Comparison of ENCODE assay signal across 1 cellular context in the genomic region with DNA sequence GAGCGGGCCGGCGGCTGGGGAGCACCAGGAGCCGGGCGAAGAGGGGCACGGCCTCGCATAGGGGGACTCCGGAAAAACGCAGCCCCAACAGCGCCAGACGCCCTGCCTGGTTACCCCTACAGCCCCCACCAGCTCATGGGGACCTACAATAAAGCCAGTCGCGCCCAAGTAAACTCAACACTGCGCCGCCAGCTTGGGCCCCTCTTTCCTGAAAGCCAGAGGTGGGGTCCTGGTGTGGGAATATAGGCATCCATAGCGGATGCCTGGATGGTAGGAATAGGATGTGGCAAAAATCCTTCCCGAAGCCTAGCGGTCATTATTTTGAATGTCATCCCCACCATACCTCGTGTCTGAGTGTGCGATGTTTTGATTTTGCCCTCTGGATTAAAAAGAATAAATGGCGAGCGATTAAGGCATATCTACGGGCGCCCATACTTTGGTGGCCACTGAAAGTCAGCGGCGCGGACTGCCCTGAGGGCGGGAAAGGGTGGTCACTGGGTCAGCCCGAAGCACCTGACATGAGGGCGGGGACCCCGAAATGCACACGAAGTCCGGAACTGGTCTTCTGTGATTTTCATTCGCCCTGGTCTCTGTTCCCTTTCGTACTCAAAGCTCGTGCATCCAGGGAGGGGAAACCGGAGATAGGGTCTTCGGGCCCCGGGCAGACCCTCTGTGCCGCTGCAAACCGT.
TF ChIP-seq lines count a peak whose summit lies in the region.

A gene with protein sequence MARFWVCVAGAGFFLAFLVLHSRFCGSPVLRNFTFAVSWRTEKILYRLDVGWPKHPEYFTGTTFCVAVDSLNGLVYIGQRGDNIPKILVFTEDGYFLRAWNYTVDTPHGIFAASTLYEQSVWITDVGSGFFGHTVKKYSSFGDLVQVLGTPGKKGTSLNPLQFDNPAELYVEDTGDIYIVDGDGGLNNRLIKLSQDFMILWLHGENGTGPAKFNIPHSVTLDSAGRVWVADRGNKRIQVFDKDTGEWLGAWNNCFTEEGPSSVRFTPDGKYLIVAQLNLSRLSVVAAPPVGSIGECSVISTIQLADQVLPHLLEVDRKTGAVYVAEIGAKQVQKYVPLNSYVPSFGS (plus strand): TSS at position 577 of the 689 bp plus-strand sequence. CDS start 184 bp downstream, outside the sequence.
Gene PROSER1, minus strand, starts transcription at position 210 of the 689 bp plus-strand sequence. CDS start 847 bp downstream, outside the sequence.

TF ChIP-seq in A549, 52 proteins besides CTCF, POLR2A, EP300 and RAD21 (continued from another document):
- TF ChIP-seq, protein P1, sequence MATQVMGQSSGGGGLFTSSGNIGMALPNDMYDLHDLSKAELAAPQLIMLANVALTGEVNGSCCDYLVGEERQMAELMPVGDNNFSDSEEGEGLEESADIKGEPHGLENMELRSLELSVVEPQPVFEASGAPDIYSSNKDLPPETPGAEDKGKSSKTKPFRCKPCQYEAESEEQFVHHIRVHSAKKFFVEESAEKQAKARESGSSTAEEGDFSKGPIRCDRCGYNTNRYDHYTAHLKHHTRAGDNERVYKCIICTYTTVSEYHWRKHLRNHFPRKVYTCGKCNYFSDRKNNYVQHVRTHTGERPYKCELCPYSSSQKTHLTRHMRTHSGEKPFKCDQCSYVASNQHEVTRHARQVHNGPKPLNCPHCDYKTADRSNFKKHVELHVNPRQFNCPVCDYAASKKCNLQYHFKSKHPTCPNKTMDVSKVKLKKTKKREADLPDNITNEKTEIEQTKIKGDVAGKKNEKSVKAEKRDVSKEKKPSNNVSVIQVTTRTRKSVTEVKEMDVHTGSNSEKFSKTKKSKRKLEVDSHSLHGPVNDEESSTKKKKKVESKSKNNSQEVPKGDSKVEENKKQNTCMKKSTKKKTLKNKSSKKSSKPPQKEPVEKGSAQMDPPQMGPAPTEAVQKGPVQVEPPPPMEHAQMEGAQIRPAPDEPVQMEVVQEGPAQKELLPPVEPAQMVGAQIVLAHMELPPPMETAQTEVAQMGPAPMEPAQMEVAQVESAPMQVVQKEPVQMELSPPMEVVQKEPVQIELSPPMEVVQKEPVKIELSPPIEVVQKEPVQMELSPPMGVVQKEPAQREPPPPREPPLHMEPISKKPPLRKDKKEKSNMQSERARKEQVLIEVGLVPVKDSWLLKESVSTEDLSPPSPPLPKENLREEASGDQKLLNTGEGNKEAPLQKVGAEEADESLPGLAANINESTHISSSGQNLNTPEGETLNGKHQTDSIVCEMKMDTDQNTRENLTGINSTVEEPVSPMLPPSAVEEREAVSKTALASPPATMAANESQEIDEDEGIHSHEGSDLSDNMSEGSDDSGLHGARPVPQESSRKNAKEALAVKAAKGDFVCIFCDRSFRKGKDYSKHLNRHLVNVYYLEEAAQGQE (IDR thresholded peaks at IDR 0.05): no peak
- no peak for TF ChIP-seq JUNB (IDR thresholded peaks at IDR 0.05)
- TF ChIP-seq, protein P2, sequence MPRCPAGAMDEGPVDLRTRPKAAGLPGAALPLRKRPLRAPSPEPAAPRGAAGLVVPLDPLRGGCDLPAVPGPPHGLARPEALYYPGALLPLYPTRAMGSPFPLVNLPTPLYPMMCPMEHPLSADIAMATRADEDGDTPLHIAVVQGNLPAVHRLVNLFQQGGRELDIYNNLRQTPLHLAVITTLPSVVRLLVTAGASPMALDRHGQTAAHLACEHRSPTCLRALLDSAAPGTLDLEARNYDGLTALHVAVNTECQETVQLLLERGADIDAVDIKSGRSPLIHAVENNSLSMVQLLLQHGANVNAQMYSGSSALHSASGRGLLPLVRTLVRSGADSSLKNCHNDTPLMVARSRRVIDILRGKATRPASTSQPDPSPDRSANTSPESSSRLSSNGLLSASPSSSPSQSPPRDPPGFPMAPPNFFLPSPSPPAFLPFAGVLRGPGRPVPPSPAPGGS (IDR thresholded peaks at IDR 0.05): 0 out of 3 replicates have a peak, but pooled peaks have one; percentile 43
- no peak for TF ChIP-seq ZFP36 (IDR thresholded peaks at IDR 0.05; ENCODE audit: borderline replicate concordance, partially characterized antibody)
- TF ChIP-seq ZC3H11A (IDR thresholded peaks at IDR 0.05): no peak
- TF ChIP-seq MAX (IDR thresholded peaks at IDR 0.05): peak; percentile 90
- TF ChIP-seq HOXB5 (CRISPR knock-in tag; IDR thresholded peaks at IDR 0.05): 0 out of 2 replicates have a peak, but pooled peaks have one; percentile 23
- TF ChIP-seq HMGXB4 (CRISPR knock-in tag; IDR thresholded peaks at IDR 0.05; ENCODE audit: borderline replicate concordance): no peak
- no peak for TF ChIP-seq BHLHE40 (IDR thresholded peaks at IDR 0.05; ENCODE audit: low read depth, low read length)
- no peak for TF ChIP-seq FOSB (CRISPR knock-in tag; IDR thresholded peaks at IDR 0.05)
- TF ChIP-seq TP53 (CRISPR knock-in tag; IDR thresholded peaks at IDR 0.05): no peak
- TF ChIP-seq KDM1A (IDR thresholded peaks at IDR 0.05; ENCODE audit: low read depth): no peak
- TF ChIP-seq USF2 (IDR thresholded peaks at IDR 0.05): peak; percentile 47
- no peak for TF ChIP-seq RARB (CRISPR knock-in tag; IDR thresholded peaks at IDR 0.05)
- TF ChIP-seq NR3C1 (IDR thresholded peaks at IDR 0.05): no peak
- TF ChIP-seq SREBF2 (IDR thresholded peaks at IDR 0.05): no peak
- TF ChIP-seq E2F6 (IDR thresholded peaks at IDR 0.05; ENCODE audit: borderline replicate concordance, low read depth): peak; percentile 98
- TF ChIP-seq FOSL2 (IDR thresholded peaks at IDR 0.05): no peak
- TF ChIP-seq FOSL2 (CRISPR knock-in tag; IDR thresholded peaks at IDR 0.05): no peak
- TF ChIP-seq ZNF302 (CRISPR knock-in tag; IDR thresholded peaks at IDR 0.05): no peak
- no peak for TF ChIP-seq ESRRA (IDR thresholded peaks at IDR 0.05; ENCODE audit: borderline replicate concordance, low read length)
- TF ChIP-seq ELK1 (IDR thresholded peaks at IDR 0.05; ENCODE audit: low read depth, low read length): no peak
- no peak for TF ChIP-seq CHD4 (IDR thresholded peaks at IDR 0.05; ENCODE audit: borderline replicate concordance)
- no peak for TF ChIP-seq HDAC2 (IDR thresholded peaks at IDR 0.05)
- TF ChIP-seq RNF2 (IDR thresholded peaks at IDR 0.05; ENCODE audit: borderline replicate concordance, low read depth): no peak
- no peak for TF ChIP-seq FOXS1 (CRISPR knock-in tag; IDR thresholded peaks at IDR 0.05)
- no peak for TF ChIP-seq NPAS2 (CRISPR knock-in tag; IDR thresholded peaks at IDR 0.05; ENCODE audit: borderline replicate concordance)
- no peak for TF ChIP-seq HEYL (CRISPR knock-in tag; IDR thresholded peaks at IDR 0.05)
- no peak for TF ChIP-seq ATOH8 (CRISPR knock-in tag; IDR thresholded peaks at IDR 0.05; ENCODE audit: low read depth)
- no peak for TF ChIP-seq POLR2AphosphoS2 (conservative IDR thresholded peaks at IDR 0.05; ENCODE audit: low read length)
